In genomic region chr22:19606332-19607197, GRCh38 we compare ENCODE assay signal across 1 cellular context.
TF ChIP-seq lines count a peak whose summit lies in the region.

No MANE protein-coding gene starts in this region.

TF ChIP-seq in GM23338, 12 proteins besides CTCF, POLR2A, EP300 and RAD21:
- TF ChIP-seq, protein P1, sequence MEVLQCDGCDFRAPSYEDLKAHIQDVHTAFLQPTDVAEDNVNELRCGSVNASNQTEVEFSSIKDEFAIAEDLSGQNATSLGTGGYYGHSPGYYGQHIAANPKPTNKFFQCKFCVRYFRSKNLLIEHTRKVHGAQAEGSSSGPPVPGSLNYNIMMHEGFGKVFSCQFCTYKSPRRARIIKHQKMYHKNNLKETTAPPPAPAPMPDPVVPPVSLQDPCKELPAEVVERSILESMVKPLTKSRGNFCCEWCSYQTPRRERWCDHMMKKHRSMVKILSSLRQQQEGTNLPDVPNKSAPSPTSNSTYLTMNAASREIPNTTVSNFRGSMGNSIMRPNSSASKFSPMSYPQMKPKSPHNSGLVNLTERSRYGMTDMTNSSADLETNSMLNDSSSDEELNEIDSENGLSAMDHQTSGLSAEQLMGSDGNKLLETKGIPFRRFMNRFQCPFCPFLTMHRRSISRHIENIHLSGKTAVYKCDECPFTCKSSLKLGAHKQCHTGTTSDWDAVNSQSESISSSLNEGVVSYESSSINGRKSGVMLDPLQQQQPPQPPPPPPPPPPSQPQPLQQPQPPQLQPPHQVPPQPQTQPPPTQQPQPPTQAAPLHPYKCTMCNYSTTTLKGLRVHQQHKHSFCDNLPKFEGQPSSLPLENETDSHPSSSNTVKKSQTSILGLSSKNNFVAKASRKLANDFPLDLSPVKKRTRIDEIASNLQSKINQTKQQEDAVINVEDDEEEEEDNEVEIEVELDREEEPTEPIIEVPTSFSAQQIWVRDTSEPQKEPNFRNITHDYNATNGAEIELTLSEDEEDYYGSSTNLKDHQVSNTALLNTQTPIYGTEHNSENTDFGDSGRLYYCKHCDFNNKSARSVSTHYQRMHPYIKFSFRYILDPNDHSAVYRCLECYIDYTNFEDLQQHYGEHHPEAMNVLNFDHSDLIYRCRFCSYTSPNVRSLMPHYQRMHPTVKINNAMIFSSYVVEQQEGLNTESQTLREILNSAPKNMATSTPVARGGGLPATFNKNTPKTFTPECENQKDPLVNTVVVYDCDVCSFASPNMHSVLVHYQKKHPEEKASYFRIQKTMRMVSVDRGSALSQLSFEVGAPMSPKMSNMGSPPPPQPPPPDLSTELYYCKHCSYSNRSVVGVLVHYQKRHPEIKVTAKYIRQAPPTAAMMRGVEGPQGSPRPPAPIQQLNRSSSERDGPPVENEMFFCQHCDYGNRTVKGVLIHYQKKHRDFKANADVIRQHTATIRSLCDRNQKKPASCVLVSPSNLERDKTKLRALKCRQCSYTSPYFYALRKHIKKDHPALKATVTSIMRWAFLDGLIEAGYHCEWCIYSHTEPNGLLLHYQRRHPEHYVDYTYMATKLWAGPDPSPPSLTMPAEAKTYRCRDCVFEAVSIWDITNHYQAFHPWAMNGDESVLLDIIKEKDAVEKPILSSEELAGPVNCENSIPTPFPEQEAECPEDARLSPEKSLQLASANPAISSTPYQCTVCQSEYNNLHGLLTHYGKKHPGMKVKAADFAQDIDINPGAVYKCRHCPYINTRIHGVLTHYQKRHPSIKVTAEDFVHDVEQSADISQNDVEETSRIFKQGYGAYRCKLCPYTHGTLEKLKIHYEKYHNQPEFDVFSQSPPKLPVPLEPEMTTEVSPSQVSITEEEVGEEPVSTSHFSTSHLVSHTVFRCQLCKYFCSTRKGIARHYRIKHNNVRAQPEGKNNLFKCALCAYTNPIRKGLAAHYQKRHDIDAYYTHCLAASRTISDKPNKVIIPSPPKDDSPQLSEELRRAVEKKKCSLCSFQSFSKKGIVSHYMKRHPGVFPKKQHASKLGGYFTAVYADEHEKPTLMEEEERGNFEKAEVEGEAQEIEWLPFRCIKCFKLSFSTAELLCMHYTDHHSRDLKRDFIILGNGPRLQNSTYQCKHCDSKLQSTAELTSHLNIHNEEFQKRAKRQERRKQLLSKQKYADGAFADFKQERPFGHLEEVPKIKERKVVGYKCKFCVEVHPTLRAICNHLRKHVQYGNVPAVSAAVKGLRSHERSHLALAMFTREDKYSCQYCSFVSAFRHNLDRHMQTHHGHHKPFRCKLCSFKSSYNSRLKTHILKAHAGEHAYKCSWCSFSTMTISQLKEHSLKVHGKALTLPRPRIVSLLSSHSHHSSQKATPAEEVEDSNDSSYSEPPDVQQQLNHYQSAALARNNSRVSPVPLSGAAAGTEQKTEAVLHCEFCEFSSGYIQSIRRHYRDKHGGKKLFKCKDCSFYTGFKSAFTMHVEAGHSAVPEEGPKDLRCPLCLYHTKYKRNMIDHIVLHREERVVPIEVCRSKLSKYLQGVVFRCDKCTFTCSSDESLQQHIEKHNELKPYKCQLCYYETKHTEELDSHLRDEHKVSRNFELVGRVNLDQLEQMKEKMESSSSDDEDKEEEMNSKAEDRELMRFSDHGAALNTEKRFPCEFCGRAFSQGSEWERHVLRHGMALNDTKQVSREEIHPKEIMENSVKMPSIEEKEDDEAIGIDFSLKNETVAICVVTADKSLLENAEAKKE (CRISPR knock-in tag; IDR thresholded peaks at IDR 0.05), result no peak
- no peak for TF ChIP-seq ETS1 (IDR thresholded peaks at IDR 0.05)
- TF ChIP-seq CREB1 (CRISPR knock-in tag; IDR thresholded peaks at IDR 0.05; ENCODE audit: low read depth), result no peak
- no peak for TF ChIP-seq JUNB (IDR thresholded peaks at IDR 0.05; ENCODE audit: unreplicated experiment)
- no peak for TF ChIP-seq EZH2 (IDR thresholded peaks at IDR 0.05; ENCODE audit: low read depth, unreplicated experiment)
- TF ChIP-seq STAT1 (IDR thresholded peaks at IDR 0.05; ENCODE audit: unreplicated experiment), result no peak
- no peak for TF ChIP-seq REST (IDR thresholded peaks at IDR 0.05; ENCODE audit: unreplicated experiment)
- no peak for TF ChIP-seq POLR2AphosphoS5 (IDR thresholded peaks at IDR 0.05; ENCODE audit: low read depth)
- no peak for TF ChIP-seq NANOG (IDR thresholded peaks at IDR 0.05; ENCODE audit: borderline replicate concordance)
- TF ChIP-seq ZNF114 (CRISPR knock-in tag; IDR thresholded peaks at IDR 0.05), result no peak
- TF ChIP-seq ZNF331 (CRISPR knock-in tag; IDR thresholded peaks at IDR 0.05; ENCODE audit: low read depth), result no peak
